In the genomic region with DNA sequence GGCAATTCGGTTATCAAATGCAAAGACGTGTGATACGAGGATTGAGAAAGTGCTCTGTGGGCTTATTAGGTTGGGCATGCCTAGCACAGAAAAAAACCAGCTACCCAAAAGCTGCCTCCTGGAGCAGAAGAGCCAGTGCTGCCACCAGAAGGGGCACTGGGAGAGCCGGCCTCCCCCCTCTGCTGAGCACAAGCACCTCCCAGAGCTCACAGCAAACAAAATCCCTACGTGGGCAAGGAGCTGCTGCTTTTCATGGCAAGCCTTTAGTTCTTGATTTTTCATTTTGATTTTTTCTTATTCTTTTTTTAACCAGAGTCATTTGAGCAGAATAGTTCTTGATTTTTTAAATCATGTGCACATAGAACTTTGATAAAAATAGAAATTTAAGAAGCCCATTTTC, we compare ENCODE assay signal across 26 cellular contexts.
"Had no signal": no experiment of that assay in that cellular context is flagged by ENCODE, and none has a peak within 500 bp of the region (broad histone marks: within the 10 kb centered on the region; RNA-seq: fewer than 3 reads in every experiment).

No MANE protein-coding gene starts in this region.

- H3K4me1 ChIP-seq: ascending aorta had no signal

- H3K9me3 ChIP-seq: ascending aorta had no signal

- H3K27ac ChIP-seq: ascending aorta, brain microvascular endothelial cell, epithelial cell of prostate, esophagus squamous epithelium, WERI-Rb-1 had no signal

- H3K27me3 ChIP-seq: ascending aorta, brain microvascular endothelial cell, esophagus squamous epithelium had no signal

- DNase-seq: activated B cell treated with CpG ODN at 0.5 μM for 24 hours; activated CD4-positive, alpha-beta T cell treated with anti-CD3 and anti-CD28 coated beads for 48 hours; activated CD4-positive, alpha-beta T cell treated with anti-CD3 and anti-CD28 coated beads, Interleukin-2, amount 50 U/mL, for 1 hour; activated CD4-positive, alpha-beta T cell treated with anti-CD3 and anti-CD28 coated beads, Interleukin-2, amount 50 U/mL, for 48 hours; activated CD8-positive, alpha-beta memory T cell treated with anti-CD3 and anti-CD28 coated beads for 24 hours; activated CD8-positive, alpha-beta T cell treated with anti-CD3 and anti-CD28 coated beads for 36 hours; activated effector memory CD4-positive, alpha-beta T cell treated with Interleukin-2 at 50 U/mL for 16 hours; activated gamma-delta T cell treated with Interleukin-2 at 50 U/mL for 16 hours; activated naive CD4-positive, alpha-beta T cell treated with anti-CD3 and anti-CD28 coated beads for 36 hours; activated naive CD8-positive, alpha-beta T cell treated with anti-CD3 and anti-CD28 coated beads, Interleukin-2, amount 10 ng/mL, durations not matched to agents 7 days and 5 days; activated T-cell treated with anti-CD3 and anti-CD28 coated beads, Interleukin-2, amount 50 U/mL, for 4 hours; brain microvascular endothelial cell; cortex of kidney; dermis blood vessel endothelial cell; effector CD4-positive, alpha-beta T cell; effector memory CD8-positive, alpha-beta T cell; esophagus squamous epithelium; foreskin melanocyte; T-helper 1 cell; T-helper 17 cell; T1000; WERI-Rb-1 had no signal

- ATAC-seq: activated CD4-positive, CD25-positive, alpha-beta regulatory T cell treated with anti-CD3 and anti-CD28 coated beads, Interleukin-2, amount 50 U/mL, for 24 hours; activated CD8-positive, alpha-beta T cell treated with anti-CD3 and anti-CD28 coated beads for 36 hours; activated T-cell treated with anti-CD3 and anti-CD28 coated beads, Interleukin-2, amount 50 U/mL, for 4 hours; activated T-helper 17 cell treated with anti-CD3 and anti-CD28 coated beads, Interleukin-2, amount 50 U/mL, for 72 hours; effector memory CD8-positive, alpha-beta T cell; T-helper 17 cell had no signal

- H3K4me3 ChIP-seq: ascending aorta, esophagus squamous epithelium had no signal
